Comparison of ENCODE assay signal across 28 cellular contexts in genomic region chr3:10692039-10692438, GRCh38.
"Had no signal": no experiment of that assay in that cellular context is flagged by ENCODE, and none has a peak within 500 bp of the region (broad histone marks: within the 10 kb centered on the region; RNA-seq: fewer than 3 reads in every experiment).

No MANE protein-coding gene starts in this region.

- H3K27ac ChIP-seq: neural progenitor cell, ovary, parathyroid adenoma, psoas muscle, skin epidermis, spleen, suprapubic skin, testis, tibial artery, transverse colon, upper lobe of right lung, uterus had no signal

- H3K27me3 ChIP-seq: neural progenitor cell, ovary, testis, tibial artery, upper lobe of right lung, uterus had no signal

- H3K4me3 ChIP-seq: neural progenitor cell, ovary, psoas muscle, skin epidermis, smooth muscle cell, spleen, suprapubic skin, testis, tibial artery, transverse colon, upper lobe of right lung, uterus had no signal

- H3K9ac ChIP-seq: neural progenitor cell, parathyroid adenoma had no signal

- H3K4me1 ChIP-seq: neural progenitor cell, parathyroid adenoma, spleen, suprapubic skin, testis, transverse colon, upper lobe of right lung, uterus had no signal

- H3K36me3 ChIP-seq: neural progenitor cell, ovary, spleen, suprapubic skin, tibial artery, transverse colon, upper lobe of right lung, uterus had no signal

- ATAC-seq: natural killer cell; psoas muscle; right cardiac atrium; sciatic nerve; stimulated activated memory B cell treated with anti-CD40 and anti-IgM and Interleukin-4, amounts not matched to agents 10 μg/mL and 1 μg/mL and 100 μg/mL, for 72 hours; stimulated activated naive CD8-positive, alpha-beta T cell treated with anti-CD3 and anti-CD28 coated beads, Interleukin-15, amount 100 ng/mL, for 72 hours; stimulated activated naive CD8-positive, alpha-beta T cell treated with anti-CD3 and anti-CD28 coated beads, Interleukin-15, Interleukin-2, amounts not matched to agents 100 U/mL and 50 U/mL, for 24 hours; upper lobe of right lung had no signal

- H3K4me2 ChIP-seq: neural progenitor cell, smooth muscle cell had no signal

- DNase-seq: natural killer cell; occipital lobe; ovary; posterior cingulate gyrus; psoas muscle; right cardiac atrium; spleen; stimulated activated CD4-positive, alpha-beta T cell treated with anti-CD3 and anti-CD28 coated beads, Interleukin-12 subunit alpha, Interleukin-12 subunit beta, amount 100 ng/mL, for 4 hours; stimulated activated CD4-positive, alpha-beta T cell treated with anti-CD3 and anti-CD28 coated beads, Interleukin-1b, Interleukin-23, amount 100 ng/mL, for 48 hours; stimulated activated CD4-positive, alpha-beta T cell treated with anti-CD3 and anti-CD28 coated beads, Interleukin-4, amount 100 ng/mL, for 1 hour; stimulated activated CD4-positive, alpha-beta T cell treated with anti-CD3 and anti-CD28 coated beads, Interleukin-4, amount 100 ng/mL, for 4 hours; stimulated activated CD8-positive, alpha-beta memory T cell treated with anti-CD3 and anti-CD28 coated beads, Interleukin-4, amount 100 ng/mL, for 48 hours; stimulated activated naive CD4-positive, alpha-beta T cell; stimulated activated naive CD8-positive, alpha-beta T cell treated with anti-CD3 and anti-CD28 coated beads, Interleukin-15, amount 100 ng/mL, for 72 hours; stimulated activated naive CD8-positive, alpha-beta T cell treated with anti-CD3 and anti-CD28 coated beads, Interleukin-15, Interleukin-2, amounts not matched to agents 100 U/mL and 50 U/mL, for 24 hours; substantia nigra; testis; tibial artery; transverse colon; upper lobe of right lung; uterus had no signal

- H3K9me3 ChIP-seq: ovary, psoas muscle, spleen, suprapubic skin, testis, tibial artery, transverse colon, upper lobe of right lung, uterus had no signal
